1 cellular context compared by ENCODE assay signal in genomic region chr1:15137807-15138206, GRCh38.
TF ChIP-seq lines count a peak whose summit lies in the region.

No MANE protein-coding gene starts in this region.

TF ChIP-seq in H1, 55 proteins besides CTCF, POLR2A, EP300 and RAD21:
- TF ChIP-seq PHF8 (conservative IDR thresholded peaks at IDR 0.05; ENCODE audit: low read depth, low read length) (no peak), BCL11A (IDR thresholded peaks at IDR 0.05; ENCODE audit: low read depth in 2 of 2, low read length in 2 of 2) (no peak), HDAC6 (IDR thresholded peaks at IDR 0.05; ENCODE audit: low read depth, low read length) (no peak)
